In genomic region chr9:129070670-129071525, GRCh38 we compare ENCODE assay signal across 21 cellular contexts. TPM values are rescaled to one million over a fixed set of nuclear protein-coding genes. Genes with fewer than 3 reads are reported as not detected.
DNase-seq lines count a peak whose midpoint lies in the region; ATAC-seq, FAIRE-seq and TF ChIP-seq lines count a peak whose summit lies in the region.
"Had no signal": no experiment of that assay in that cellular context is flagged by ENCODE, and none has a peak within 500 bp of the region (broad histone marks: within the 10 kb centered on the region; RNA-seq: fewer than 3 reads in every experiment).

No MANE protein-coding gene starts in this region.

- no peak overlapping the region for H2BK120ac ChIP-seq in H1 (replicated peaks; ENCODE audit: low read depth, low read length)

- TF ChIP-seq CTCF in H1 (IDR thresholded peaks at IDR 0.05; ENCODE audit: control extremely low read depth in 1 of 3, insufficient read depth in 1 of 3, low read depth in 1 of 3, low read length in 3 of 3) (no peak), osteoblast (IDR thresholded peaks at IDR 0.05; ENCODE audit: extremely low read depth, low read depth, low read length) (no peak)

- no peak overlapping the region for H3K23ac ChIP-seq in H1 (ENCODE audit: insufficient read length)

- H3K9me3 ChIP-seq in HUES6 (ENCODE audit: control insufficient read depth, insufficient read depth, low read depth, low read length) (no peaks in the 10 kb centered on the region), H1 (ENCODE audit: insufficient read depth in 2 of 2, low read depth in 1 of 2, low read length in 1 of 2) (no peaks in the 10 kb centered on the region), osteoblast (ENCODE audit: low read depth, low read length) (no peaks in the 10 kb centered on the region)
- H3K9me3 ChIP-seq: esophagus squamous epithelium, mucosa of descending colon, vagina had no signal

- CTCF ChIA-PET in H1 (lab: Charles Lee; ENCODE audit: partially characterized antibody) = interaction anchor here (0.9 to 1.4 kb wide), 2 partner anchors 16 to 26 kb away, joined by 3 to 6 read pairs; no protein-coding TSS in a partner anchor

- H3K4me2 ChIP-seq in H1 (ENCODE audit: insufficient read depth in 1 of 2, low read depth in 2 of 2, low read length in 2 of 2) = peak overlapping the region; percentile 63 to 81; a peak in 3 of 4 replicates
- no peak overlapping the region for H3K4me2 ChIP-seq in osteoblast (ENCODE audit: insufficient read depth, low read length)

- no peak overlapping the region for H4K5ac ChIP-seq in H1 (ENCODE audit: insufficient read length, low read depth, low read length)

- no peaks in the 10 kb centered on the region for H3K23me2 ChIP-seq in H1 (ENCODE audit: low read depth, low read length)

- H2BK5ac ChIP-seq in H1 (ENCODE audit: low read depth, low read length) = peak overlapping the region; percentile 75

- peaks cover 40% of the 10 kb centered on the region for H3K36me3 Mint-ChIP-seq in activated T-cell treated with anti-CD3 and anti-CD28 coated beads, Interleukin-2, amount 50 U/mL, for 24 hours (ENCODE audit: low read depth)
- no peaks in the 10 kb centered on the region for H3K36me3 Mint-ChIP-seq in activated T-cell treated with anti-CD3 and anti-CD28 coated beads, Interleukin-2, amount 50 U/mL, for 72 hours (ENCODE audit: insufficient read depth in 2 of 2)

- POLR2A ChIA-PET in H1 (lab: Charles Lee; ENCODE audit: partially characterized antibody) = interaction anchor here (0.6 to 2.2 kb wide), 6 partner anchors 10 to 251 kb away, joined by 3 to 12 read pairs (median 3); partner anchors contain the start of gene DOLPP1

- ATAC-seq in activated T-cell treated with anti-CD3 and anti-CD28 coated beads, Interleukin-2, amount 50 U/mL, for 72 hours (replicated peaks in 1 of 2) = no peak
- ATAC-seq: activated T-helper 17 cell treated with anti-CD3 and anti-CD28 coated beads, Interleukin-2, amount 50 U/mL, for 72 hours had no signal

- H4K91ac ChIP-seq in H1 (replicated peaks; ENCODE audit: insufficient read length, low read length) = no peak overlapping the region

- H3K27me3 ChIP-seq in HUES6 (ENCODE audit: control insufficient read depth, insufficient read depth, low read length) = no peaks in the 10 kb centered on the region
- no peaks in the 10 kb centered on the region for H3K27me3 ChIP-seq in H1 (replicated peaks in 1 of 4; ENCODE audit: control insufficient read depth in 3 of 4, extremely low read depth in 1 of 4, insufficient read depth in 3 of 4, low read length in 3 of 4)
- no peaks in the 10 kb centered on the region for H3K27me3 ChIP-seq in osteoblast (ENCODE audit: insufficient read depth, low read length)
- H3K27me3 ChIP-seq: esophagus squamous epithelium, vagina had no signal

- no peak for FAIRE-seq in H1 (lab: Jason Lieb, UNC)

- H3K27ac Mint-ChIP-seq in activated T-cell treated with anti-CD3 and anti-CD28 coated beads, Interleukin-2, amount 50 U/mL, for 24 hours = peak overlapping the region; percentile 33
- no peak overlapping the region for H3K27ac Mint-ChIP-seq in activated T-cell treated with anti-CD3 and anti-CD28 coated beads, Interleukin-2, amount 50 U/mL, for 72 hours

- no peak for DNase-seq in activated T-cell treated with anti-CD3 and anti-CD28 coated beads, Interleukin-2, amount 50 U/mL, for 24 hours
- DNase-seq in activated T-cell treated with anti-CD3 and anti-CD28 coated beads, Interleukin-2, amount 50 U/mL, for 72 hours = no peak
- DNase-seq in H1 (ENCODE audit: low read depth in 1 of 2, low spot score in 2 of 2) = peak in 1 of 2 experiments; percentile 50
- DNase-seq in osteoblast (ENCODE audit: insufficient read length, low spot score, missing footprints) = peak; percentile 62
- DNase-seq in T-helper 1 cell = no peak
- no peak for DNase-seq in germinal center (ENCODE audit: low spot score)
- no peak for DNase-seq in NCI-H2107 treated with DMSO at 0.1 percent for 48 hours (lab: John Stamatoyannopoulos, UW; ENCODE audit: unreplicated experiment)
- DNase-seq: ACHN, caudate nucleus, esophagus squamous epithelium, glutamatergic neuron, Kasumi-1, NCI-H1105, NCI-H2171 treated with DMSO at 0.1 percent for 48 hours, occipital lobe, retina, SIG-M5 had no signal

- no peak overlapping the region for H2BK15ac ChIP-seq in H1 (ENCODE audit: low read length)

- H3K27ac ChIP-seq in HUES6 (ENCODE audit: low read depth, low read length) = peak overlapping the region; percentile 37
- H3K27ac ChIP-seq in H1 (ENCODE audit: low read depth, low read length) = peak overlapping the region; percentile 47; the same call in 1 of the 2 replicates
- H3K27ac ChIP-seq in osteoblast (ENCODE audit: low read depth, low read length) = no peak overlapping the region
- H3K27ac ChIP-seq: vagina had no signal

- H3K79me2 ChIP-seq in H1 (ENCODE audit: control insufficient read depth in 1 of 2, insufficient read depth in 2 of 2, low read length in 2 of 2) (no peaks in the 10 kb centered on the region), osteoblast (ENCODE audit: insufficient read depth, low read length) (no peaks in the 10 kb centered on the region)

- H3K36me3 ChIP-seq in HUES6 (ENCODE audit: control insufficient read depth, insufficient read depth, low read length) (peaks cover 34% of the 10 kb centered on the region), H1 (ENCODE audit: control insufficient read depth in 2 of 4, insufficient read depth in 4 of 4, low read length in 3 of 4) (peaks cover 0 to 16% (median 7%) of the 10 kb centered on the region in 4 experiments; a peak in 5 of 8 replicates), osteoblast (ENCODE audit: insufficient read depth, low read length) (peaks cover 10% of the 10 kb centered on the region)

- H3K14ac ChIP-seq in H1 (ENCODE audit: insufficient read length) = no peak overlapping the region

- peak overlapping the region; percentile 75; the same call in 1 of the 2 replicates for H2BK12ac ChIP-seq in H1 (ENCODE audit: low read depth, low read length)

- H2BK20ac ChIP-seq in H1 (ENCODE audit: low read length) = no peak overlapping the region; the same call in 1 of the 2 replicates

- H3K9ac ChIP-seq in HUES6 (ENCODE audit: low read length) = peak overlapping the region; percentile 22
- peak overlapping the region in 2 of 4 experiments; percentile 4 to 28; a peak in 2 of 7 replicates for H3K9ac ChIP-seq in H1 (replicated peaks in 1 of 4; ENCODE audit: extremely low read depth in 1 of 4, low read depth in 3 of 4, low read length in 3 of 4)

- WGBS in H1 (ENCODE audit: extremely low coverage in 1 of 2, insufficient coverage in 1 of 2, insufficient read length in 1 of 2, insufficient replicate concordance in 2 of 2, low coverage in 1 of 2, low lambda C conversion rate in 2 of 2, missing lambda C conversion rate in 1 of 2), 2 experiments = 87% methylated on average over 21 of the region's 21 CpGs; no CpG with 5 or more reads in 1 of the 2 experiments

- no peaks in the 10 kb centered on the region for H3K79me1 ChIP-seq in H1 (ENCODE audit: low read depth, low read length)

- H3K4me3 ChIP-seq in HUES6 (ENCODE audit: low read depth, low read length) (peak overlapping the region; percentile 32; the same call in 1 of the 2 replicates), H1 (ENCODE audit: extremely low read depth in 1 of 4, insufficient read depth in 2 of 4, low read depth in 3 of 4, low read length in 4 of 4) (peak overlapping the region in 1 of 4 experiments; percentile 33; a peak in 1 of 8 replicates), osteoblast (ENCODE audit: insufficient read depth, low read length) (no peak overlapping the region)
- H3K4me3 ChIP-seq: esophagus squamous epithelium, mucosa of descending colon, vagina had no signal

- H3K4me3 Mint-ChIP-seq in activated T-cell treated with anti-CD3 and anti-CD28 coated beads, Interleukin-2, amount 50 U/mL, for 24 hours = no peak overlapping the region
- H3K4me3 Mint-ChIP-seq in activated T-cell treated with anti-CD3 and anti-CD28 coated beads, Interleukin-2, amount 50 U/mL, for 72 hours = no peak overlapping the region
- H3K4me3 Mint-ChIP-seq: activated T-helper 17 cell treated with anti-CD3 and anti-CD28 coated beads, Interleukin-2, amount 50 U/mL, for 72 hours had no signal

- TF ChIP-seq EP300 in H1 (IDR thresholded peaks at IDR 0.05; ENCODE audit: borderline replicate concordance in 1 of 2, low read depth in 2 of 2, low read length in 2 of 2) = no peak

- H2AFZ ChIP-seq in H1 (ENCODE audit: low read length) (no peak overlapping the region), osteoblast (ENCODE audit: low read length) (no peak overlapping the region)

- no peak overlapping the region for H3K4ac ChIP-seq in H1 (replicated peaks; ENCODE audit: insufficient read length, low read depth, low read length)

- H3K4me1 ChIP-seq in HUES6 (ENCODE audit: control insufficient read depth, insufficient read depth, low read length) (peaks cover 29% of the 10 kb centered on the region), H1 (replicated peaks in 1 of 4; ENCODE audit: control insufficient read depth in 3 of 4, insufficient read depth in 4 of 4, low read length in 3 of 4) (peaks cover 6 to 19% (median 17%) of the 10 kb centered on the region in 4 experiments), osteoblast (ENCODE audit: insufficient read depth, low read length) (no peaks in the 10 kb centered on the region)
- H3K4me1 ChIP-seq: esophagus squamous epithelium, vagina had no signal

- peak overlapping the region; percentile 36 for H3K18ac ChIP-seq in H1 (ENCODE audit: extremely low read depth, low read length)

- H4K20me1 ChIP-seq in H1 (replicated peaks in 1 of 2; ENCODE audit: control insufficient read depth in 1 of 2, insufficient read depth in 2 of 2, low read length in 2 of 2) = peaks cover 1 to 3% of the 10 kb centered on the region in 2 experiments
- no peaks in the 10 kb centered on the region for H4K20me1 ChIP-seq in osteoblast (ENCODE audit: insufficient read depth, low read length)

- no peaks in the 10 kb centered on the region for H3K9me3 Mint-ChIP-seq in activated T-cell treated with anti-CD3 and anti-CD28 coated beads, Interleukin-2, amount 50 U/mL, for 24 hours
- H3K9me3 Mint-ChIP-seq in activated T-cell treated with anti-CD3 and anti-CD28 coated beads, Interleukin-2, amount 50 U/mL, for 72 hours = no peaks in the 10 kb centered on the region
- H3K9me3 Mint-ChIP-seq: activated T-helper 17 cell treated with anti-CD3 and anti-CD28 coated beads, Interleukin-2, amount 50 U/mL, for 72 hours had no signal

- H3K56ac ChIP-seq in H1 (replicated peaks; ENCODE audit: insufficient read length, low read depth, low read length) = no peak overlapping the region

- 0 out of 3 replicates have a peak, but pooled peaks of 1 of the 2 experiments have one; percentile 22 for TF ChIP-seq POLR2A in H1 (IDR thresholded peaks at IDR 0.05; ENCODE audit: control extremely low read depth in 1 of 2, low read depth in 2 of 2, low read length in 2 of 2)

- H3K27me3 Mint-ChIP-seq in activated T-cell treated with anti-CD3 and anti-CD28 coated beads, Interleukin-2, amount 50 U/mL, for 24 hours = no peaks in the 10 kb centered on the region
- H3K27me3 Mint-ChIP-seq in activated T-cell treated with anti-CD3 and anti-CD28 coated beads, Interleukin-2, amount 50 U/mL, for 72 hours (ENCODE audit: low read depth) = no peaks in the 10 kb centered on the region
- H3K27me3 Mint-ChIP-seq: activated T-helper 17 cell treated with anti-CD3 and anti-CD28 coated beads, Interleukin-2, amount 50 U/mL, for 72 hours had no signal

- H2AK5ac ChIP-seq in H1 (ENCODE audit: low read depth, low read length) = no peak overlapping the region

- H3K4me1 Mint-ChIP-seq in activated T-cell treated with anti-CD3 and anti-CD28 coated beads, Interleukin-2, amount 50 U/mL, for 24 hours (ENCODE audit: low read depth) = peaks cover 36% of the 10 kb centered on the region
- H3K4me1 Mint-ChIP-seq in activated T-cell treated with anti-CD3 and anti-CD28 coated beads, Interleukin-2, amount 50 U/mL, for 72 hours (ENCODE audit: low read depth) = peaks cover 30% of the 10 kb centered on the region

- no peak for TF ChIP-seq RAD21 in H1 (IDR thresholded peaks at IDR 0.05 in 1 of 2, conservative IDR thresholded peaks at IDR 0.05 in 1 of 2; ENCODE audit: low read depth in 2 of 2, low read length in 2 of 2)

- H4K8ac ChIP-seq in H1 (ENCODE audit: extremely low read depth, insufficient read depth, low read length) = no peak overlapping the region; the same call in 1 of the 2 replicates

RNA-seq across cellular contexts. Expression of gene DOLPP1, which starts 10.0 kb away (rescaled TPM):
- 10 to 100 TPM; 17.1 to 22.3 TPM for total RNA-seq in activated T-cell treated with anti-CD3 and anti-CD28 coated beads, Interleukin-2, amount 50 U/mL, for 72 hours
- total RNA-seq in H1 (2021; fragmentation: NEBNext Ultra II Directional; extraction: Animal tissue kit (Norgen Biotek cat#: 25700)) = 36.0 and 38.8 TPM in 2 replicates
- polyA plus RNA-seq in H1 (2011; rRNA removed) = 45.3 and 56.0 TPM in 2 replicates
- polyA plus RNA-seq in H1 (2011; cell fraction: cytosol; rRNA removed) = 43.8 TPM
- polyA plus RNA-seq in H1 (2011; cell fraction: nucleus; rRNA removed) = 56.1 TPM
- polyA plus RNA-seq in H1 (2012, experiment 1 of 2) = 20.0 to 27.5 TPM (median 25.5 TPM) in 4 replicates
- polyA plus RNA-seq in H1 (2012, experiment 2 of 2) = 37.9 TPM
- polyA plus RNA-seq in H1 (2013, experiment 1 of 2) = 52.3 TPM
- polyA plus RNA-seq in H1 (2013, experiment 2 of 2) = 56.7 TPM
- 34.8 and 38.2 TPM in 2 replicates for polyA minus RNA-seq in H1 (2011; rRNA and poly(A)+ RNA removed)
- polyA minus RNA-seq in H1 (2011; cell fraction: cytosol; rRNA and poly(A)+ RNA removed) = 15.0 TPM
- polyA minus RNA-seq in H1 (2011; cell fraction: nucleus; rRNA and poly(A)+ RNA removed) = 17.3 TPM
- total RNA-seq in osteoblast = 10.3 and 10.5 TPM in 2 replicates

RNA-seq across cellular contexts. Expression of gene MIGA2, which starts 34.5 kb away (rescaled TPM):
- 10 to 100 TPM; 38.5 to 41.5 TPM for total RNA-seq in activated T-cell treated with anti-CD3 and anti-CD28 coated beads, Interleukin-2, amount 50 U/mL, for 72 hours
- 30.9 and 39.0 TPM in 2 replicates for total RNA-seq in H1 (2021; fragmentation: NEBNext Ultra II Directional; extraction: Animal tissue kit (Norgen Biotek cat#: 25700))
- 24.6 and 36.6 TPM in 2 replicates for polyA plus RNA-seq in H1 (2011; rRNA removed)
- polyA plus RNA-seq in H1 (2011; cell fraction: cytosol; rRNA removed) = 31.0 TPM
- polyA plus RNA-seq in H1 (2011; cell fraction: nucleus; rRNA removed) = 271 TPM
- polyA plus RNA-seq in H1 (2012, experiment 1 of 2) = 23.6 to 37.7 TPM (median 30.3 TPM) in 4 replicates
- 23.7 TPM for polyA plus RNA-seq in H1 (2012, experiment 2 of 2)
- 18.7 TPM for polyA plus RNA-seq in H1 (2013, experiment 1 of 2)
- 16.5 TPM for polyA plus RNA-seq in H1 (2013, experiment 2 of 2)
- 11.5 and 21.2 TPM in 2 replicates for polyA minus RNA-seq in H1 (2011; rRNA and poly(A)+ RNA removed)
- 8.1 TPM for polyA minus RNA-seq in H1 (2011; cell fraction: cytosol; rRNA and poly(A)+ RNA removed)
- 51.4 TPM for polyA minus RNA-seq in H1 (2011; cell fraction: nucleus; rRNA and poly(A)+ RNA removed)
- 21.2 and 22.4 TPM in 2 replicates for total RNA-seq in osteoblast

RNA-seq across cellular contexts. Expression of gene CRAT, which starts 39.7 kb away (rescaled TPM):
- 10 to 100 TPM; 21.4 to 23.8 TPM for total RNA-seq in activated T-cell treated with anti-CD3 and anti-CD28 coated beads, Interleukin-2, amount 50 U/mL, for 72 hours
- 7.2 and 8.2 TPM in 2 replicates for total RNA-seq in H1 (2021; fragmentation: NEBNext Ultra II Directional; extraction: Animal tissue kit (Norgen Biotek cat#: 25700))
- polyA plus RNA-seq in H1 (2011; rRNA removed) = 17.3 and 25.5 TPM in 2 replicates
- 9.3 TPM for polyA plus RNA-seq in H1 (2011; cell fraction: cytosol; rRNA removed)
- polyA plus RNA-seq in H1 (2011; cell fraction: nucleus; rRNA removed) = 18.3 TPM
- polyA plus RNA-seq in H1 (2012, experiment 1 of 2) = 6.8 to 14.2 TPM (median 11.5 TPM) in 4 replicates
- 10.0 TPM for polyA plus RNA-seq in H1 (2012, experiment 2 of 2)
- 6.5 TPM for polyA plus RNA-seq in H1 (2013, experiment 1 of 2)
- 5.5 TPM for polyA plus RNA-seq in H1 (2013, experiment 2 of 2)
- polyA minus RNA-seq in H1 (2011; rRNA and poly(A)+ RNA removed) = 7.9 and 9.6 TPM in 2 replicates
- polyA minus RNA-seq in H1 (2011; cell fraction: cytosol; rRNA and poly(A)+ RNA removed) = 7.9 TPM
- 5.3 TPM for polyA minus RNA-seq in H1 (2011; cell fraction: nucleus; rRNA and poly(A)+ RNA removed)
- total RNA-seq in osteoblast = 64.8 and 79.6 TPM in 2 replicates

RNA-seq across cellular contexts. Expression of gene PTPA, which starts 40.3 kb away (rescaled TPM):
- 10 to 100 TPM; 85.5 to 98.3 TPM for total RNA-seq in activated T-cell treated with anti-CD3 and anti-CD28 coated beads, Interleukin-2, amount 50 U/mL, for 72 hours
- total RNA-seq in H1 (2021; fragmentation: NEBNext Ultra II Directional; extraction: Animal tissue kit (Norgen Biotek cat#: 25700)) = 145 and 156 TPM in 2 replicates
- 114 and 158 TPM in 2 replicates for polyA plus RNA-seq in H1 (2011; rRNA removed)
- polyA plus RNA-seq in H1 (2011; cell fraction: cytosol; rRNA removed) = 152 TPM
- 155 TPM for polyA plus RNA-seq in H1 (2011; cell fraction: nucleus; rRNA removed)
- polyA plus RNA-seq in H1 (2012, experiment 1 of 2) = 115 to 156 TPM (median 139 TPM) in 4 replicates
- polyA plus RNA-seq in H1 (2012, experiment 2 of 2) = 167 TPM
- 80.6 TPM for polyA plus RNA-seq in H1 (2013, experiment 1 of 2)
- 76.5 TPM for polyA plus RNA-seq in H1 (2013, experiment 2 of 2)
- polyA minus RNA-seq in H1 (2011; rRNA and poly(A)+ RNA removed) = 144 and 187 TPM in 2 replicates
- polyA minus RNA-seq in H1 (2011; cell fraction: cytosol; rRNA and poly(A)+ RNA removed) = 83.3 TPM
- polyA minus RNA-seq in H1 (2011; cell fraction: nucleus; rRNA and poly(A)+ RNA removed) = 60.0 TPM
- 64.8 and 73.5 TPM in 2 replicates for total RNA-seq in osteoblast

RNA-seq across cellular contexts. Expression of gene SH3GLB2, which starts 42.8 kb away (rescaled TPM):
- total RNA-seq in activated T-cell treated with anti-CD3 and anti-CD28 coated beads, Interleukin-2, amount 50 U/mL, for 72 hours = 10 to 100 TPM; 41.3 to 41.8 TPM
- 52.7 and 54.9 TPM in 2 replicates for total RNA-seq in H1 (2021; fragmentation: NEBNext Ultra II Directional; extraction: Animal tissue kit (Norgen Biotek cat#: 25700))
- polyA plus RNA-seq in H1 (2011; rRNA removed) = 79.9 and 95.9 TPM in 2 replicates
- polyA plus RNA-seq in H1 (2011; cell fraction: cytosol; rRNA removed) = 70.3 TPM
- 212 TPM for polyA plus RNA-seq in H1 (2011; cell fraction: nucleus; rRNA removed)
- 30.6 to 57.9 TPM (median 53.7 TPM) in 4 replicates for polyA plus RNA-seq in H1 (2012, experiment 1 of 2)
- 34.8 TPM for polyA plus RNA-seq in H1 (2012, experiment 2 of 2)
- 32.9 TPM for polyA plus RNA-seq in H1 (2013, experiment 1 of 2)
- polyA plus RNA-seq in H1 (2013, experiment 2 of 2) = 31.8 TPM
- 25.4 and 33.3 TPM in 2 replicates for polyA minus RNA-seq in H1 (2011; rRNA and poly(A)+ RNA removed)
- polyA minus RNA-seq in H1 (2011; cell fraction: cytosol; rRNA and poly(A)+ RNA removed) = 31.9 TPM
- polyA minus RNA-seq in H1 (2011; cell fraction: nucleus; rRNA and poly(A)+ RNA removed) = 44.1 TPM
- total RNA-seq in osteoblast = 37.3 and 38.6 TPM in 2 replicates
